Comparison of ENCODE assay signal across 1 cellular context in the genomic region with DNA sequence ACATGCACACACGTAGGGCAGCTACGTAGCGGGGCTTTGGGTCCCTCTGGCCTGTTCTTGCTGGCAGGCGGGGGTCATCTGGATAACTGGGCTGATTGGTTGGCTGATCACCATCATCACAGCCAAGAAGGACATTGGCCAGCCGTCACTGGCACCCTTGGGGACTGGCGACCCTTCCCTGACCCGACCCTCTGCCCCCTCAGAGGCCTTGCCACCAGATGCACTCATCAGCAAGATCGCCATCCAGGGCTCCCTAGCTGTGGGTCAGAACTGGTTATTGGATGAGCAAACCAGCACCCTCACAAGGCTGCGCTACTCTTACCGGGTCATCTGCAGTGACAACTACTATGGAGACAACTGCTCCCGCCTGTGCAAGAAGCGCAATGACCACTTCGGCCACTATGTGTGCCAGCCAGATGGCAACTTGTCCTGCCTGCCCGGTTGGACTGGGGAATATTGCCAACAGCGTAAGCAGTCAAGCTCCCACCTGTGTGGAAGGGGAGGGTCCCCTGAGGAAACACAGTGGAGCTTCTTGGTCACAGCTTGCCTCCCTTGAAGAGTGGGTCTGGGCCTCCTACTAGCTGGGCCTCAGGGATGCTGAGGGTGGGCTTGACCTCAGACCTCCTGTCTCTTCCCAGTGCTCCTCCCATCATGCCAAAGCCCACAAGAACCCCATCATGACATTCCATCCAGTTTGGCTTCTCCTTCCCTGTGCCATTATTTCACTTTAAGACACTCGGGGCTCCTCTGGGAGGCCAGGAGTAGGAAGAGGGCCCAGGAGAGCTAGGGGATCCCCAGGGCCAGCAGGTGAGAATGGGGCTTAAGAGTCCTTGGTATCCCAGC.
TF ChIP-seq lines count a peak whose summit lies in the region.

No MANE protein-coding gene starts in this region.

TF ChIP-seq in K562, 482 proteins besides CTCF, POLR2A, EP300 and RAD21:
- TF ChIP-seq ZNF175 (CRISPR knock-in tag; IDR thresholded peaks at IDR 0.05; ENCODE audit: low read depth) = no peak
- TF ChIP-seq EGR1 (conservative IDR thresholded peaks at IDR 0.05) = no peak
- TF ChIP-seq SREBF1 (IDR thresholded peaks at IDR 0.05; ENCODE audit: borderline replicate concordance, low read depth, low read length) = no peak
- TF ChIP-seq, protein P1, sequence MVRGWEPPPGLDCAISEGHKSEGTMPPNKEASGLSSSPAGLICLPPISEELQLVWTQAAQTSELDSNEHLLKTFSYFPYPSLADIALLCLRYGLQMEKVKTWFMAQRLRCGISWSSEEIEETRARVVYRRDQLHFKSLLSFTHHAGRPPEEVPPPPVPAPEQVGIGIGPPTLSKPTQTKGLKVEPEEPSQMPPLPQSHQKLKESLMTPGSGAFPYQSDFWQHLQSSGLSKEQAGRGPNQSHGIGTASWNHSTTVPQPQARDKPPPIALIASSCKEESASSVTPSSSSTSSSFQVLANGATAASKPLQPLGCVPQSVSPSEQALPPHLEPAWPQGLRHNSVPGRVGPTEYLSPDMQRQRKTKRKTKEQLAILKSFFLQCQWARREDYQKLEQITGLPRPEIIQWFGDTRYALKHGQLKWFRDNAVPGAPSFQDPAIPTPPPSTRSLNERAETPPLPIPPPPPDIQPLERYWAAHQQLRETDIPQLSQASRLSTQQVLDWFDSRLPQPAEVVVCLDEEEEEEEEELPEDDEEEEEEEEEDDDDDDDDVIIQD (CRISPR knock-in tag; IDR thresholded peaks at IDR 0.05) = no peak
- no peak for TF ChIP-seq ZNF3 (CRISPR knock-in tag; IDR thresholded peaks at IDR 0.05)
- no peak for TF ChIP-seq ZNF785 (CRISPR knock-in tag; IDR thresholded peaks at IDR 0.05)
- TF ChIP-seq, protein P2, sequence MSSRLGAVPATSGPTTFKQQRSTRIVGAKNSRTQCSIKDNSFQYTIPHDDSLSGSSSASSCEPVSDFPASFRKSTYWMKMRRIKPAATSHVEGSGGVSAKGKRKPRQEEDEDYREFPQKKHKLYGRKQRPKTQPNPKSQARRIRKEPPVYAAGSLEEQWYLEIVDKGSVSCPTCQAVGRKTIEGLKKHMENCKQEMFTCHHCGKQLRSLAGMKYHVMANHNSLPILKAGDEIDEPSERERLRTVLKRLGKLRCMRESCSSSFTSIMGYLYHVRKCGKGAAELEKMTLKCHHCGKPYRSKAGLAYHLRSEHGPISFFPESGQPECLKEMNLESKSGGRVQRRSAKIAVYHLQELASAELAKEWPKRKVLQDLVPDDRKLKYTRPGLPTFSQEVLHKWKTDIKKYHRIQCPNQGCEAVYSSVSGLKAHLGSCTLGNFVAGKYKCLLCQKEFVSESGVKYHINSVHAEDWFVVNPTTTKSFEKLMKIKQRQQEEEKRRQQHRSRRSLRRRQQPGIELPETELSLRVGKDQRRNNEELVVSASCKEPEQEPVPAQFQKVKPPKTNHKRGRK (tag; IDR thresholded peaks at IDR 0.05) = no peak
- TF ChIP-seq, protein P3, sequence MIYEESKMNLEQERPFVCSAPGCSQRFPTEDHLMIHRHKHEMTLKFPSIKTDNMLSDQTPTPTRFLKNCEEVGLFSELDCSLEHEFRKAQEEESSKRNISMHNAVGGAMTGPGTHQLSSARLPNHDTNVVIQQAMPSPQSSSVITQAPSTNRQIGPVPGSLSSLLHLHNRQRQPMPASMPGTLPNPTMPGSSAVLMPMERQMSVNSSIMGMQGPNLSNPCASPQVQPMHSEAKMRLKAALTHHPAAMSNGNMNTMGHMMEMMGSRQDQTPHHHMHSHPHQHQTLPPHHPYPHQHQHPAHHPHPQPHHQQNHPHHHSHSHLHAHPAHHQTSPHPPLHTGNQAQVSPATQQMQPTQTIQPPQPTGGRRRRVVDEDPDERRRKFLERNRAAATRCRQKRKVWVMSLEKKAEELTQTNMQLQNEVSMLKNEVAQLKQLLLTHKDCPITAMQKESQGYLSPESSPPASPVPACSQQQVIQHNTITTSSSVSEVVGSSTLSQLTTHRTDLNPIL (CRISPR knock-in tag; IDR thresholded peaks at IDR 0.05) = no peak
- TF ChIP-seq, protein P4, sequence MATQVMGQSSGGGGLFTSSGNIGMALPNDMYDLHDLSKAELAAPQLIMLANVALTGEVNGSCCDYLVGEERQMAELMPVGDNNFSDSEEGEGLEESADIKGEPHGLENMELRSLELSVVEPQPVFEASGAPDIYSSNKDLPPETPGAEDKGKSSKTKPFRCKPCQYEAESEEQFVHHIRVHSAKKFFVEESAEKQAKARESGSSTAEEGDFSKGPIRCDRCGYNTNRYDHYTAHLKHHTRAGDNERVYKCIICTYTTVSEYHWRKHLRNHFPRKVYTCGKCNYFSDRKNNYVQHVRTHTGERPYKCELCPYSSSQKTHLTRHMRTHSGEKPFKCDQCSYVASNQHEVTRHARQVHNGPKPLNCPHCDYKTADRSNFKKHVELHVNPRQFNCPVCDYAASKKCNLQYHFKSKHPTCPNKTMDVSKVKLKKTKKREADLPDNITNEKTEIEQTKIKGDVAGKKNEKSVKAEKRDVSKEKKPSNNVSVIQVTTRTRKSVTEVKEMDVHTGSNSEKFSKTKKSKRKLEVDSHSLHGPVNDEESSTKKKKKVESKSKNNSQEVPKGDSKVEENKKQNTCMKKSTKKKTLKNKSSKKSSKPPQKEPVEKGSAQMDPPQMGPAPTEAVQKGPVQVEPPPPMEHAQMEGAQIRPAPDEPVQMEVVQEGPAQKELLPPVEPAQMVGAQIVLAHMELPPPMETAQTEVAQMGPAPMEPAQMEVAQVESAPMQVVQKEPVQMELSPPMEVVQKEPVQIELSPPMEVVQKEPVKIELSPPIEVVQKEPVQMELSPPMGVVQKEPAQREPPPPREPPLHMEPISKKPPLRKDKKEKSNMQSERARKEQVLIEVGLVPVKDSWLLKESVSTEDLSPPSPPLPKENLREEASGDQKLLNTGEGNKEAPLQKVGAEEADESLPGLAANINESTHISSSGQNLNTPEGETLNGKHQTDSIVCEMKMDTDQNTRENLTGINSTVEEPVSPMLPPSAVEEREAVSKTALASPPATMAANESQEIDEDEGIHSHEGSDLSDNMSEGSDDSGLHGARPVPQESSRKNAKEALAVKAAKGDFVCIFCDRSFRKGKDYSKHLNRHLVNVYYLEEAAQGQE (CRISPR knock-in tag; IDR thresholded peaks at IDR 0.05; ENCODE audit: low read depth) = no peak
- no peak for TF ChIP-seq CHCHD3 (CRISPR knock-in tag; IDR thresholded peaks at IDR 0.05)
- TF ChIP-seq STAT5B (CRISPR knock-in tag; IDR thresholded peaks at IDR 0.05) = no peak
- TF ChIP-seq, protein P5, sequence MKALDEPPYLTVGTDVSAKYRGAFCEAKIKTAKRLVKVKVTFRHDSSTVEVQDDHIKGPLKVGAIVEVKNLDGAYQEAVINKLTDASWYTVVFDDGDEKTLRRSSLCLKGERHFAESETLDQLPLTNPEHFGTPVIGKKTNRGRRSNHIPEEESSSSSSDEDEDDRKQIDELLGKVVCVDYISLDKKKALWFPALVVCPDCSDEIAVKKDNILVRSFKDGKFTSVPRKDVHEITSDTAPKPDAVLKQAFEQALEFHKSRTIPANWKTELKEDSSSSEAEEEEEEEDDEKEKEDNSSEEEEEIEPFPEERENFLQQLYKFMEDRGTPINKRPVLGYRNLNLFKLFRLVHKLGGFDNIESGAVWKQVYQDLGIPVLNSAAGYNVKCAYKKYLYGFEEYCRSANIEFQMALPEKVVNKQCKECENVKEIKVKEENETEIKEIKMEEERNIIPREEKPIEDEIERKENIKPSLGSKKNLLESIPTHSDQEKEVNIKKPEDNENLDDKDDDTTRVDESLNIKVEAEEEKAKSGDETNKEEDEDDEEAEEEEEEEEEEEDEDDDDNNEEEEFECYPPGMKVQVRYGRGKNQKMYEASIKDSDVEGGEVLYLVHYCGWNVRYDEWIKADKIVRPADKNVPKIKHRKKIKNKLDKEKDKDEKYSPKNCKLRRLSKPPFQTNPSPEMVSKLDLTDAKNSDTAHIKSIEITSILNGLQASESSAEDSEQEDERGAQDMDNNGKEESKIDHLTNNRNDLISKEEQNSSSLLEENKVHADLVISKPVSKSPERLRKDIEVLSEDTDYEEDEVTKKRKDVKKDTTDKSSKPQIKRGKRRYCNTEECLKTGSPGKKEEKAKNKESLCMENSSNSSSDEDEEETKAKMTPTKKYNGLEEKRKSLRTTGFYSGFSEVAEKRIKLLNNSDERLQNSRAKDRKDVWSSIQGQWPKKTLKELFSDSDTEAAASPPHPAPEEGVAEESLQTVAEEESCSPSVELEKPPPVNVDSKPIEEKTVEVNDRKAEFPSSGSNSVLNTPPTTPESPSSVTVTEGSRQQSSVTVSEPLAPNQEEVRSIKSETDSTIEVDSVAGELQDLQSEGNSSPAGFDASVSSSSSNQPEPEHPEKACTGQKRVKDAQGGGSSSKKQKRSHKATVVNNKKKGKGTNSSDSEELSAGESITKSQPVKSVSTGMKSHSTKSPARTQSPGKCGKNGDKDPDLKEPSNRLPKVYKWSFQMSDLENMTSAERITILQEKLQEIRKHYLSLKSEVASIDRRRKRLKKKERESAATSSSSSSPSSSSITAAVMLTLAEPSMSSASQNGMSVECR (CRISPR knock-in tag; IDR thresholded peaks at IDR 0.05) = no peak
- TF ChIP-seq, protein P6, sequence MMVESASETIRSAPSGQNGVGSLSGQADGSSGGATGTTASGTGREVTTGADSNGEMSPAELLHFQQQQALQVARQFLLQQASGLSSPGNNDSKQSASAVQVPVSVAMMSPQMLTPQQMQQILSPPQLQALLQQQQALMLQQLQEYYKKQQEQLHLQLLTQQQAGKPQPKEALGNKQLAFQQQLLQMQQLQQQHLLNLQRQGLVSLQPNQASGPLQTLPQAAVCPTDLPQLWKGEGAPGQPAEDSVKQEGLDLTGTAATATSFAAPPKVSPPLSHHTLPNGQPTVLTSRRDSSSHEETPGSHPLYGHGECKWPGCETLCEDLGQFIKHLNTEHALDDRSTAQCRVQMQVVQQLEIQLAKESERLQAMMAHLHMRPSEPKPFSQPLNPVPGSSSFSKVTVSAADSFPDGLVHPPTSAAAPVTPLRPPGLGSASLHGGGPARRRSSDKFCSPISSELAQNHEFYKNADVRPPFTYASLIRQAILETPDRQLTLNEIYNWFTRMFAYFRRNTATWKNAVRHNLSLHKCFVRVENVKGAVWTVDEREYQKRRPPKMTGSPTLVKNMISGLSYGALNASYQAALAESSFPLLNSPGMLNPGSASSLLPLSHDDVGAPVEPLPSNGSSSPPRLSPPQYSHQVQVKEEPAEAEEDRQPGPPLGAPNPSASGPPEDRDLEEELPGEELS (CRISPR knock-in tag; IDR thresholded peaks at IDR 0.05; ENCODE audit: borderline replicate concordance) = no peak
- TF ChIP-seq IRF2 (CRISPR knock-in tag; IDR thresholded peaks at IDR 0.05) = no peak
- TF ChIP-seq HMG20B (CRISPR knock-in tag; IDR thresholded peaks at IDR 0.05) = no peak
- TF ChIP-seq MYC (IDR thresholded peaks at IDR 0.05; ENCODE audit: low read depth, low read length) = no peak
- no peak for TF ChIP-seq MYC (CRISPR knock-in tag; IDR thresholded peaks at IDR 0.05; ENCODE audit: borderline replicate concordance, low read depth)
